1 cellular context compared by ENCODE assay signal in the genomic region with DNA sequence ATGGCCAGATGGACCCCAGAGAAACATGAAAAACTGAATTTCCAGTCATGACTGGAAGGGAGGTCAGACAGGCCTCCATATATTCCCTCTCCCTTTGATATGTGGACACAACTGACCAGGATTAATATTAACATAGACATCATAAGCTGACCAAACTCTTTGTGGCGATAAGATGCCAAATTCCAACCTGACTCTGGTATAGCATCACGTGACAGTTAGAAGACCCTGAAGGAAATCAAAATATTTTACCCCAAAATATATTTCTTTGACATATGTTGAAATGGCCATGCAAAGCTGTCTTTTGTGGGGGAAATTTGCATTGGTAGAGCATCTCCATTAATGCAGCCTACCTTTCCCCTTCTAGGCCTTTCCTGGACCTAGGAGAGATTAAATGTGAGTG.
TF ChIP-seq lines count a peak whose summit lies in the region.

No MANE protein-coding gene starts in this region.

TF ChIP-seq in HepG2, 621 proteins besides CTCF, POLR2A, EP300 and RAD21 (continued from another document):
- TF ChIP-seq, protein P1, sequence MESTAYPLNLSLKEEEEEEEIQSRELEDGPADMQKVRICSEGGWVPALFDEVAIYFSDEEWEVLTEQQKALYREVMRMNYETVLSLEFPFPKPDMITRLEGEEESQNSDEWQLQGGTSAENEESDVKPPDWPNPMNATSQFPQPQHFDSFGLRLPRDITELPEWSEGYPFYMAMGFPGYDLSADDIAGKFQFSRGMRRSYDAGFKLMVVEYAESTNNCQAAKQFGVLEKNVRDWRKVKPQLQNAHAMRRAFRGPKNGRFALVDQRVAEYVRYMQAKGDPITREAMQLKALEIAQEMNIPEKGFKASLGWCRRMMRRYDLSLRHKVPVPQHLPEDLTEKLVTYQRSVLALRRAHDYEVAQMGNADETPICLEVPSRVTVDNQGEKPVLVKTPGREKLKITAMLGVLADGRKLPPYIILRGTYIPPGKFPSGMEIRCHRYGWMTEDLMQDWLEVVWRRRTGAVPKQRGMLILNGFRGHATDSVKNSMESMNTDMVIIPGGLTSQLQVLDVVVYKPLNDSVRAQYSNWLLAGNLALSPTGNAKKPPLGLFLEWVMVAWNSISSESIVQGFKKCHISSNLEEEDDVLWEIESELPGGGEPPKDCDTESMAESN (CRISPR knock-in tag; conservative IDR thresholded peaks at IDR 0.05) = no peak
- TF ChIP-seq SETDB1 (CRISPR knock-in tag; IDR thresholded peaks at IDR 0.05; ENCODE audit: borderline replicate concordance) (no peak), RAD51 (IDR thresholded peaks at IDR 0.05; ENCODE audit: borderline replicate concordance) (peak; percentile 58; the same call in 1 of the 2 replicates)
- TF ChIP-seq, protein P2, sequence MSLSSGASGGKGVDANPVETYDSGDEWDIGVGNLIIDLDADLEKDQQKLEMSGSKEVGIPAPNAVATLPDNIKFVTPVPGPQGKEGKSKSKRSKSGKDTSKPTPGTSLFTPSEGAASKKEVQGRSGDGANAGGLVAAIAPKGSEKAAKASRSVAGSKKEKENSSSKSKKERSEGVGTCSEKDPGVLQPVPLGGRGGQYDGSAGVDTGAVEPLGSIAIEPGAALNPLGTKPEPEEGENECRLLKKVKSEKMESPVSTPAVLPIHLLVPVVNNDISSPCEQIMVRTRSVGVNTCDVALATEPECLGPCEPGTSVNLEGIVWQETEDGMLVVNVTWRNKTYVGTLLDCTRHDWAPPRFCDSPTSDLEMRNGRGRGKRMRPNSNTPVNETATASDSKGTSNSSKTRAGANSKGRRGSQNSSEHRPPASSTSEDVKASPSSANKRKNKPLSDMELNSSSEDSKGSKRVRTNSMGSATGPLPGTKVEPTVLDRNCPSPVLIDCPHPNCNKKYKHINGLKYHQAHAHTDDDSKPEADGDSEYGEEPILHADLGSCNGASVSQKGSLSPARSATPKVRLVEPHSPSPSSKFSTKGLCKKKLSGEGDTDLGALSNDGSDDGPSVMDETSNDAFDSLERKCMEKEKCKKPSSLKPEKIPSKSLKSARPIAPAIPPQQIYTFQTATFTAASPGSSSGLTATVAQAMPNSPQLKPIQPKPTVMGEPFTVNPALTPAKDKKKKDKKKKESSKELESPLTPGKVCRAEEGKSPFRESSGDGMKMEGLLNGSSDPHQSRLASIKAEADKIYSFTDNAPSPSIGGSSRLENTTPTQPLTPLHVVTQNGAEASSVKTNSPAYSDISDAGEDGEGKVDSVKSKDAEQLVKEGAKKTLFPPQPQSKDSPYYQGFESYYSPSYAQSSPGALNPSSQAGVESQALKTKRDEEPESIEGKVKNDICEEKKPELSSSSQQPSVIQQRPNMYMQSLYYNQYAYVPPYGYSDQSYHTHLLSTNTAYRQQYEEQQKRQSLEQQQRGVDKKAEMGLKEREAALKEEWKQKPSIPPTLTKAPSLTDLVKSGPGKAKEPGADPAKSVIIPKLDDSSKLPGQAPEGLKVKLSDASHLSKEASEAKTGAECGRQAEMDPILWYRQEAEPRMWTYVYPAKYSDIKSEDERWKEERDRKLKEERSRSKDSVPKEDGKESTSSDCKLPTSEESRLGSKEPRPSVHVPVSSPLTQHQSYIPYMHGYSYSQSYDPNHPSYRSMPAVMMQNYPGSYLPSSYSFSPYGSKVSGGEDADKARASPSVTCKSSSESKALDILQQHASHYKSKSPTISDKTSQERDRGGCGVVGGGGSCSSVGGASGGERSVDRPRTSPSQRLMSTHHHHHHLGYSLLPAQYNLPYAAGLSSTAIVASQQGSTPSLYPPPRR (CRISPR knock-in tag; IDR thresholded peaks at IDR 0.05; ENCODE audit: borderline replicate concordance) = no peak
